17 cellular contexts compared by ENCODE assay signal in the genomic region with DNA sequence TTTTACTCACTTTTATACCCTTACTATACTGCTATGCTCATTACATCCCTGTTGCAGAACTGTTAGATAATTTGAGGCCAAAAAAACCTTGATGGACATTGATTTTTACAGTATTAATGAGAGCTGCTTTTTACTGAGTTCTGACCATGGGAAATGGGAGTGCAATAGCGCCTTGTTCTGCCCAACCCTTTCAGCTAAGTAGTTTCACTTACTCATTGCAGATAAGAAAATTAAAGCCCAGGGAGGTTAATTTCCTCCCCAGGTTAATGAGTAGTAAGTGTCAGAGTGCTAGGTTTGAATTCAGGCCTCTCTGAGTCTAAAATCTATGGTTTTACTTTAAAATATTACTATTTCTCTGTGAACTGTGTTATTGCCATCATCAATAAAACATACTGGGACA.
DNase-seq lines count a peak whose midpoint lies in the region; ATAC-seq, FAIRE-seq and TF ChIP-seq lines count a peak whose summit lies in the region.
"Had no signal": no experiment of that assay in that cellular context is flagged by ENCODE, and none has a peak within 500 bp of the region (broad histone marks: within the 10 kb centered on the region; RNA-seq: fewer than 3 reads in every experiment).

No MANE protein-coding gene starts in this region.

- H3F3A ChIP-seq in SK-N-SH (replicated peaks; ENCODE audit: insufficient read depth) = peaks cover 47% of the 10 kb centered on the region

- CTCF ChIA-PET in SK-N-SH (lab: Yijun Ruan, JAX) = interaction anchor here (0.6 to 12.4 kb wide), 2 partner anchors 135 to 230 kb away, joined by 3 to 194 read pairs; no protein-coding TSS in a partner anchor

- POLR2A ChIA-PET in SK-N-SH (lab: Yijun Ruan, JAX) = no interaction called here

- no peaks in the 10 kb centered on the region for H4K20me1 ChIP-seq in SK-N-SH (ENCODE audit: insufficient read depth)
- H4K20me1 ChIP-seq in fibroblast of lung (ENCODE audit: control insufficient read depth, extremely low read depth, insufficient read depth, low read length) = no peaks in the 10 kb centered on the region

- no peaks in the 10 kb centered on the region for H3K27me3 ChIP-seq in SK-N-SH (ENCODE audit: insufficient read depth)
- no peaks in the 10 kb centered on the region for H3K27me3 ChIP-seq in fibroblast of lung (ENCODE audit: control insufficient read depth, insufficient read depth, low read length)
- H3K27me3 ChIP-seq in thoracic aorta (replicated peaks; ENCODE audit: insufficient read depth) = no peaks in the 10 kb centered on the region
- H3K27me3 ChIP-seq: ovary had no signal

- WGBS in SK-N-SH (ENCODE audit: low lambda C conversion rate) = 71% methylated on average over 1 of the region's 1 CpG

- no peak for TF ChIP-seq CTCF in SK-N-SH (IDR thresholded peaks at IDR 0.05)
- no peak for TF ChIP-seq CTCF in fibroblast of lung (conservative IDR thresholded peaks at IDR 0.05 in 1 of 2, IDR thresholded peaks at IDR 0.05 in 1 of 2; ENCODE audit: low read depth in 1 of 2, low read length in 2 of 2)
- TF ChIP-seq CTCF in thoracic aorta (IDR thresholded peaks at IDR 0.05) = no peak

- no peak for DNase-seq in SK-N-SH
- no peak for DNase-seq in fibroblast of lung (ENCODE audit: low read depth in 2 of 2)
- DNase-seq in thoracic aorta (ENCODE audit: low spot score) = no peak
- no peak for DNase-seq in NCI-H69 (lab: John Stamatoyannopoulos, UW)
- DNase-seq in frontal cortex (ENCODE audit: low spot score in 2 of 2) = no peak
- DNase-seq: activated CD8-positive, alpha-beta T cell treated with anti-CD3 and anti-CD28 coated beads for 36 hours; activated naive CD4-positive, alpha-beta T cell treated with anti-CD3 and anti-CD28 coated beads, Interleukin-2, amount 50 U/mL, for 16 hours; DMS 273 treated with DMSO at 0.1 percent for 48 hours; KBM-7; NCI-H2029 treated with DMSO at 0.1 percent for 48 hours; ovary; stimulated activated CD4-positive, alpha-beta T cell treated with anti-CD3 and anti-CD28 coated beads, Interleukin-2, amount 100 ng/mL, for 48 hours had no signal

- no peak overlapping the region for H2AFZ ChIP-seq in SK-N-SH (ENCODE audit: low read depth)
- H2AFZ ChIP-seq in fibroblast of lung (ENCODE audit: low read length) = no peak overlapping the region

- no peak overlapping the region for H3K4me3 ChIP-seq in SK-N-SH (ENCODE audit: low read depth in 2 of 2, low read length in 1 of 2)
- no peak overlapping the region for H3K4me3 ChIP-seq in fibroblast of lung (replicated peaks in 1 of 4; ENCODE audit: control extremely low read depth in 1 of 4, insufficient read depth in 1 of 4, low read depth in 3 of 4, low read length in 4 of 4)
- no peak overlapping the region for H3K4me3 ChIP-seq in thoracic aorta
- H3K4me3 ChIP-seq: ovary had no signal

- H3K79me2 ChIP-seq in SK-N-SH (ENCODE audit: insufficient read depth) (peaks cover 94% of the 10 kb centered on the region), fibroblast of lung (ENCODE audit: control insufficient read depth, insufficient read depth, low read length) (peaks cover 8% of the 10 kb centered on the region)

- H3K36me3 ChIP-seq in SK-N-SH (replicated peaks in 1 of 2; ENCODE audit: control insufficient read depth in 1 of 2, insufficient read depth in 2 of 2, low read length in 1 of 2) (peaks cover 39 to 69% of the 10 kb centered on the region in 2 experiments), fibroblast of lung (ENCODE audit: control insufficient read depth, insufficient read depth, low read length) (peaks cover 4% of the 10 kb centered on the region), thoracic aorta (peaks cover 8% of the 10 kb centered on the region)
- H3K36me3 ChIP-seq: ovary had no signal

- ATAC-seq in SK-N-SH treated with all-trans-retinoic acid at 6 μM for 48 hours = no peak
- ATAC-seq in HG03432 (IDR thresholded peaks at IDR 0.05; ENCODE audit: unreplicated experiment) = peak; percentile 46
- ATAC-seq in thoracic aorta (ENCODE audit: insufficient number of reproducible peaks, low FRiP score, low read depth) = no peak
- no peak for ATAC-seq in GM19397 (IDR thresholded peaks at IDR 0.05; ENCODE audit: unreplicated experiment)
- ATAC-seq: activated CD8-positive, alpha-beta T cell treated with anti-CD3 and anti-CD28 coated beads for 36 hours had no signal

- H3K4me1 ChIP-seq in SK-N-SH (ENCODE audit: control insufficient read depth in 1 of 2, insufficient read depth in 2 of 2, low read depth in 1 of 2, low read length in 1 of 2) (peaks cover 10 to 20% of the 10 kb centered on the region in 2 experiments; a peak in 3 of 4 replicates), fibroblast of lung (ENCODE audit: control insufficient read depth, extremely low read depth, insufficient read depth, low read length) (peaks cover 9% of the 10 kb centered on the region), thoracic aorta (ENCODE audit: control insufficient read depth in 1 of 2, low read depth in 2 of 2) (peaks cover 19 to 53% of the 10 kb centered on the region in 2 donors)

- peak overlapping the region; percentile 2; the same call in 1 of the 2 replicates for H3K9ac ChIP-seq in SK-N-SH
- no peak overlapping the region for H3K9ac ChIP-seq in fibroblast of lung (ENCODE audit: insufficient read depth, low read length)

- H3K27ac ChIP-seq in SK-N-SH (ENCODE audit: low read depth in 2 of 2, low read length in 1 of 2) (peak overlapping the region; percentile 0 to 61), fibroblast of lung (ENCODE audit: insufficient read depth, low read length) (no peak overlapping the region), thoracic aorta (peak overlapping the region; percentile 59 to 70)
- H3K27ac ChIP-seq: 22Rv1 had no signal

- H3K9me3 ChIP-seq in SK-N-SH = no peaks in the 10 kb centered on the region
- no peaks in the 10 kb centered on the region for H3K9me3 ChIP-seq in fibroblast of lung (ENCODE audit: control insufficient read depth, insufficient read depth, low read depth, low read length)
- no peaks in the 10 kb centered on the region for H3K9me3 ChIP-seq in thoracic aorta
- H3K9me3 ChIP-seq: ovary had no signal

- H3K4me2 ChIP-seq in SK-N-SH = no peak overlapping the region
- H3K4me2 ChIP-seq in fibroblast of lung (ENCODE audit: extremely low read depth, insufficient read depth, low read length) = peak overlapping the region; percentile 73

- FAIRE-seq in frontal cortex (lab: Jason Lieb, UNC) = no peak
- FAIRE-seq: colon had no signal

- no peak for TF ChIP-seq EP300 in SK-N-SH (IDR thresholded peaks at IDR 0.05; ENCODE audit: borderline replicate concordance in 1 of 2, low read depth in 1 of 2, low read length in 1 of 2)

- H3K9me2 ChIP-seq in SK-N-SH = no peaks in the 10 kb centered on the region

- no peak for TF ChIP-seq RAD21 in SK-N-SH (IDR thresholded peaks at IDR 0.05; ENCODE audit: low read length)

TF ChIP-seq in SK-N-SH, 30 proteins besides CTCF, POLR2A, EP300 and RAD21:
- TF ChIP-seq, protein P1, sequence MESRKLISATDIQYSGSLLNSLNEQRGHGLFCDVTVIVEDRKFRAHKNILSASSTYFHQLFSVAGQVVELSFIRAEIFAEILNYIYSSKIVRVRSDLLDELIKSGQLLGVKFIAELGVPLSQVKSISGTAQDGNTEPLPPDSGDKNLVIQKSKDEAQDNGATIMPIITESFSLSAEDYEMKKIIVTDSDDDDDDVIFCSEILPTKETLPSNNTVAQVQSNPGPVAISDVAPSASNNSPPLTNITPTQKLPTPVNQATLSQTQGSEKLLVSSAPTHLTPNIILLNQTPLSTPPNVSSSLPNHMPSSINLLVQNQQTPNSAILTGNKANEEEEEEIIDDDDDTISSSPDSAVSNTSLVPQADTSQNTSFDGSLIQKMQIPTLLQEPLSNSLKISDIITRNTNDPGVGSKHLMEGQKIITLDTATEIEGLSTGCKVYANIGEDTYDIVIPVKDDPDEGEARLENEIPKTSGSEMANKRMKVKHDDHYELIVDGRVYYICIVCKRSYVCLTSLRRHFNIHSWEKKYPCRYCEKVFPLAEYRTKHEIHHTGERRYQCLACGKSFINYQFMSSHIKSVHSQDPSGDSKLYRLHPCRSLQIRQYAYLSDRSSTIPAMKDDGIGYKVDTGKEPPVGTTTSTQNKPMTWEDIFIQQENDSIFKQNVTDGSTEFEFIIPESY (IDR thresholded peaks at IDR 0.05; ENCODE audit: borderline replicate concordance, low read depth) = no peak

TF ChIP-seq in SK-N-SH treated with all-trans-retinoic acid at 6 μM for 48 hours, 23 proteins besides CTCF, POLR2A, EP300 and RAD21:
- TF ChIP-seq, protein P2, sequence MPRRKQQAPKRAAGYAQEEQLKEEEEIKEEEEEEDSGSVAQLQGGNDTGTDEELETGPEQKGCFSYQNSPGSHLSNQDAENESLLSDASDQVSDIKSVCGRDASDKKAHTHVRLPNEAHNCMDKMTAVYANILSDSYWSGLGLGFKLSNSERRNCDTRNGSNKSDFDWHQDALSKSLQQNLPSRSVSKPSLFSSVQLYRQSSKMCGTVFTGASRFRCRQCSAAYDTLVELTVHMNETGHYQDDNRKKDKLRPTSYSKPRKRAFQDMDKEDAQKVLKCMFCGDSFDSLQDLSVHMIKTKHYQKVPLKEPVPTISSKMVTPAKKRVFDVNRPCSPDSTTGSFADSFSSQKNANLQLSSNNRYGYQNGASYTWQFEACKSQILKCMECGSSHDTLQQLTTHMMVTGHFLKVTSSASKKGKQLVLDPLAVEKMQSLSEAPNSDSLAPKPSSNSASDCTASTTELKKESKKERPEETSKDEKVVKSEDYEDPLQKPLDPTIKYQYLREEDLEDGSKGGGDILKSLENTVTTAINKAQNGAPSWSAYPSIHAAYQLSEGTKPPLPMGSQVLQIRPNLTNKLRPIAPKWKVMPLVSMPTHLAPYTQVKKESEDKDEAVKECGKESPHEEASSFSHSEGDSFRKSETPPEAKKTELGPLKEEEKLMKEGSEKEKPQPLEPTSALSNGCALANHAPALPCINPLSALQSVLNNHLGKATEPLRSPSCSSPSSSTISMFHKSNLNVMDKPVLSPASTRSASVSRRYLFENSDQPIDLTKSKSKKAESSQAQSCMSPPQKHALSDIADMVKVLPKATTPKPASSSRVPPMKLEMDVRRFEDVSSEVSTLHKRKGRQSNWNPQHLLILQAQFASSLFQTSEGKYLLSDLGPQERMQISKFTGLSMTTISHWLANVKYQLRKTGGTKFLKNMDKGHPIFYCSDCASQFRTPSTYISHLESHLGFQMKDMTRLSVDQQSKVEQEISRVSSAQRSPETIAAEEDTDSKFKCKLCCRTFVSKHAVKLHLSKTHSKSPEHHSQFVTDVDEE (CRISPR knock-in tag; IDR thresholded peaks at IDR 0.05) = no peak
- TF ChIP-seq ZFP3 (CRISPR knock-in tag; IDR thresholded peaks at IDR 0.05) (no peak), RARB (CRISPR knock-in tag; IDR thresholded peaks at IDR 0.05) (no peak)
